17 cellular contexts compared by ENCODE assay signal in the genomic region with DNA sequence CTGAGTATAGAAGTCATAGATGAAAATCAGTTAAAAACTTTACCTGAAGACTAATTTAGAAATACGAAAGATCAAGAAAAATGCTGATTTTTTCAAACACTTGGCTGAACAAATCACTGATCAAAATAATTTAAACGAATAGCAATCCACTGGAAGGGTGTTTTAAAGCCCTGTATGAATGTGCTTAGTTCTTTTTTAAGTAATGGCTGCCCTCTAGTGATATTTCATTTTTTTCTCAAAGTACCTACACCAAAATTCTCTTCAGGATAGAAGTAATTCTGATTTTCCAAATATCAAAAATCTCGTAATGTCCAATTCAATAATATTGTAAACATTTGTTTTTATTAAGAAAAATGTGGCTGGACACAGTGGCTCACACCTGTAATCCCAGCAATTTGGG. TPM values are rescaled to one million over a fixed set of nuclear protein-coding genes. Genes with fewer than 3 reads are reported as not detected.
A peak's percentile ranks its signal among the peaks of the same experiment; 100 is the strongest.
DNase-seq lines count a peak whose midpoint lies in the region; ATAC-seq and TF ChIP-seq lines count a peak whose summit lies in the region.
"Had no signal": no experiment of that assay in that cellular context is flagged by ENCODE, and none has a peak within 500 bp of the region (broad histone marks: within the 10 kb centered on the region; RNA-seq: fewer than 3 reads in every experiment).

No MANE protein-coding gene starts in this region.

- H3K79me2 ChIP-seq in SK-N-SH (ENCODE audit: insufficient read depth) (no peaks in the 10 kb centered on the region), PC-3 (ENCODE audit: low read length) (no peaks in the 10 kb centered on the region), smooth muscle cell (ENCODE audit: low read depth) (no peaks in the 10 kb centered on the region)

- H3K4me2 ChIP-seq in SK-N-SH (no peak overlapping the region), PC-3 (ENCODE audit: low read length) (no peak overlapping the region), smooth muscle cell (no peak overlapping the region)

- H3K4me1 ChIP-seq in SK-N-SH (ENCODE audit: control insufficient read depth in 1 of 2, insufficient read depth in 2 of 2, low read depth in 1 of 2, low read length in 1 of 2) (no peaks in the 10 kb centered on the region; a peak in 1 of 4 replicates), PC-3 (ENCODE audit: insufficient read depth, low read length) (peaks cover 5% of the 10 kb centered on the region; the same call in 1 of the 2 replicates), smooth muscle cell (ENCODE audit: low read depth) (no peaks in the 10 kb centered on the region), adrenal gland (replicated peaks in 1 of 2) (peaks cover 8 to 37% of the 10 kb centered on the region in 2 donors)
- H3K4me1 ChIP-seq: thyroid gland had no signal

- H3K27me3 ChIP-seq in SK-N-SH (ENCODE audit: insufficient read depth) (no peaks in the 10 kb centered on the region), PC-3 (ENCODE audit: low read length) (no peaks in the 10 kb centered on the region), smooth muscle cell (ENCODE audit: low read depth) (no peaks in the 10 kb centered on the region), adrenal gland (no peaks in the 10 kb centered on the region)
- H3K27me3 ChIP-seq: ovary, thyroid gland had no signal

- 29% methylated on average over 3 of the region's 3 CpGs for WGBS in SK-N-SH (ENCODE audit: low lambda C conversion rate)
- WGBS in smooth muscle cell (ENCODE audit: low lambda C conversion rate): 91% methylated on average over 3 of the region's 3 CpGs
- WGBS in adrenal gland, 4 donors: 60 to 72% (median 63%) methylated on average over 3 of the region's 3 CpGs

- no peak for DNase-seq in SK-N-SH
- peak; percentile 2 for DNase-seq in PC-3
- peak; percentile 31 for DNase-seq in fibroblast of pulmonary artery (ENCODE audit: low read depth)
- DNase-seq in smooth muscle cell (lab: John Stamatoyannopoulos, UW; ENCODE audit: unreplicated experiment): no peak
- no peak for DNase-seq in adrenal gland
- DNase-seq in kidney tubule cell (ENCODE audit: low spot score): no peak
- DNase-seq: activated CD8-positive, alpha-beta memory T cell treated with anti-CD3 and anti-CD28 coated beads, Interleukin-2, amount 10 ng/mL, durations not matched to agents 7 days and 5 days; AML-193; mesendoderm; NCI-H1694; NCI-H526 treated with DMSO at 0.1 percent for 48 hours; ovary; SHP77; stimulated activated CD4-positive, alpha-beta T cell treated with anti-CD3 and anti-CD28 coated beads, Interleukin-12 subunit alpha, Interleukin-12 subunit beta, amount 100 ng/mL, for 4 hours; thyroid gland had no signal

- H3K27ac ChIP-seq in SK-N-SH (ENCODE audit: low read depth in 2 of 2, low read length in 1 of 2) (no peak overlapping the region), PC-3 (ENCODE audit: low read length) (no peak overlapping the region), smooth muscle cell (ENCODE audit: low read depth) (no peak overlapping the region), adrenal gland (no peak overlapping the region)
- H3K27ac ChIP-seq: ovary, thyroid gland had no signal

- no peak for TF ChIP-seq POLR2A in adrenal gland (IDR thresholded peaks at IDR 0.05)

- H3F3A ChIP-seq in SK-N-SH (replicated peaks; ENCODE audit: insufficient read depth): no peaks in the 10 kb centered on the region
- no peaks in the 10 kb centered on the region for H3F3A ChIP-seq in PC-3 (ENCODE audit: low read length, unreplicated experiment)
- no peaks in the 10 kb centered on the region for H3F3A ChIP-seq in smooth muscle cell (ENCODE audit: low read depth)

- no TSS peak for BruUV-seq in PC-3 (replicated peaks; lab: Mats Ljungman, UMichigan)

- H3K4me3 ChIP-seq in SK-N-SH (ENCODE audit: low read depth in 2 of 2, low read length in 1 of 2) (no peak overlapping the region), PC-3 (ENCODE audit: low read length) (no peak overlapping the region), fibroblast of pulmonary artery (replicated peaks; ENCODE audit: low read depth, low read length) (no peak overlapping the region), smooth muscle cell (no peak overlapping the region), adrenal gland (no peak overlapping the region)
- H3K4me3 ChIP-seq: ovary, thyroid gland had no signal

- H3K36me3 ChIP-seq in SK-N-SH (replicated peaks in 1 of 2; ENCODE audit: control insufficient read depth in 1 of 2, insufficient read depth in 2 of 2, low read length in 1 of 2) (no peaks in the 10 kb centered on the region), PC-3 (ENCODE audit: low read depth, low read length) (no peaks in the 10 kb centered on the region), smooth muscle cell (ENCODE audit: low read depth) (no peaks in the 10 kb centered on the region), adrenal gland (replicated peaks in 1 of 2) (peaks cover 0 to 15% of the 10 kb centered on the region in 2 donors)
- H3K36me3 ChIP-seq: ovary had no signal

- POLR2A ChIA-PET in SK-N-SH (lab: Yijun Ruan, JAX) (no interaction called here), PC-3 (lab: Charles Lee; ENCODE audit: unreplicated experiment) (no interaction called here)

- TF ChIP-seq RAD21 in SK-N-SH (IDR thresholded peaks at IDR 0.05; ENCODE audit: low read length): no peak

- H3K9me3 ChIP-seq in SK-N-SH: no peaks in the 10 kb centered on the region
- H3K9me3 ChIP-seq in PC-3 (ENCODE audit: low read length): no peaks in the 10 kb centered on the region
- no peaks in the 10 kb centered on the region for H3K9me3 ChIP-seq in smooth muscle cell (replicated peaks; ENCODE audit: low read depth)
- H3K9me3 ChIP-seq in adrenal gland (replicated peaks in 1 of 3): no peaks in the 10 kb centered on the region
- H3K9me3 ChIP-seq: ovary, thyroid gland had no signal

- no peak overlapping the region for H3K9ac ChIP-seq in SK-N-SH
- H3K9ac ChIP-seq in PC-3 (ENCODE audit: low read length): no peak overlapping the region
- H3K9ac ChIP-seq in smooth muscle cell (ENCODE audit: low read depth): no peak overlapping the region

- H4K20me1 ChIP-seq in SK-N-SH (ENCODE audit: insufficient read depth) (no peaks in the 10 kb centered on the region), PC-3 (ENCODE audit: low read length) (no peaks in the 10 kb centered on the region), smooth muscle cell (ENCODE audit: low read depth) (no peaks in the 10 kb centered on the region)

- intact Hi-C loops in PC-3 (cut with micrococcal nuclease): loop anchor here (2.0 kb wide), 1 partner anchor 283 kb away; no protein-coding TSS in a partner anchor
- intact Hi-C loops in adrenal gland (cut with DNase I): no loop called here

- no peaks in the 10 kb centered on the region for H3K9me2 ChIP-seq in SK-N-SH
- no peaks in the 10 kb centered on the region for H3K9me2 ChIP-seq in PC-3 (replicated peaks; ENCODE audit: low read length)

- CTCF ChIA-PET in SK-N-SH (lab: Yijun Ruan, JAX): interaction anchor here (1.0 to 1.5 kb wide), 2 partner anchors 282 to 366 kb away, joined by 3 to 5 read pairs; no protein-coding TSS in a partner anchor
- CTCF ChIA-PET in PC-3 (lab: Charles Lee): no interaction called here

- TF ChIP-seq CTCF in SK-N-SH (IDR thresholded peaks at IDR 0.05) (peak; percentile 37), PC-3 (conservative IDR thresholded peaks at IDR 0.05; ENCODE audit: low read depth, low read length) (peak; percentile 43; the same call in 1 of the 2 replicates), fibroblast of pulmonary artery (IDR thresholded peaks at IDR 0.05; ENCODE audit: low read length, missing control alignments) (no peak), smooth muscle cell (IDR thresholded peaks at IDR 0.05; ENCODE audit: borderline replicate concordance, insufficient read depth, poor library complexity, severe bottlenecking) (peak; percentile 16), adrenal gland (IDR thresholded peaks at IDR 0.05) (no peak)

- ATAC-seq in SK-N-SH treated with all-trans-retinoic acid at 6 μM for 48 hours (no peak), PC-3 (no peak), HG02623 (IDR thresholded peaks at IDR 0.05; ENCODE audit: unreplicated experiment) (no peak)
- ATAC-seq: activated CD8-positive, alpha-beta memory T cell treated with anti-CD3 and anti-CD28 coated beads, Interleukin-2, amount 10 ng/mL, durations not matched to agents 7 days and 5 days had no signal

- H2AFZ ChIP-seq in SK-N-SH (ENCODE audit: low read depth) (no peak overlapping the region), PC-3 (ENCODE audit: low read length) (no peak overlapping the region), smooth muscle cell (ENCODE audit: low read depth) (no peak overlapping the region)

- no peak for TF ChIP-seq EP300 in SK-N-SH (IDR thresholded peaks at IDR 0.05; ENCODE audit: borderline replicate concordance in 1 of 2, low read depth in 1 of 2, low read length in 1 of 2)

TF ChIP-seq in SK-N-SH, 30 proteins besides CTCF, POLR2A, EP300 and RAD21 (continues in another document):
- TF ChIP-seq MXI1 (IDR thresholded peaks at IDR 0.05; ENCODE audit: low read depth, low read length): no peak
- no peak for TF ChIP-seq MEF2A (IDR thresholded peaks at IDR 0.05; ENCODE audit: borderline replicate concordance, low read depth)

TF ChIP-seq in SK-N-SH treated with all-trans-retinoic acid at 6 μM for 48 hours, 23 proteins besides CTCF, POLR2A, EP300 and RAD21 (continues in another document):
- TF ChIP-seq TOX (CRISPR knock-in tag; IDR thresholded peaks at IDR 0.05; ENCODE audit: borderline replicate concordance) (no peak), ESRRG (CRISPR knock-in tag; IDR thresholded peaks at IDR 0.05) (no peak), OSR1 (CRISPR knock-in tag; IDR thresholded peaks at IDR 0.05) (no peak)
- TF ChIP-seq, protein P1, sequence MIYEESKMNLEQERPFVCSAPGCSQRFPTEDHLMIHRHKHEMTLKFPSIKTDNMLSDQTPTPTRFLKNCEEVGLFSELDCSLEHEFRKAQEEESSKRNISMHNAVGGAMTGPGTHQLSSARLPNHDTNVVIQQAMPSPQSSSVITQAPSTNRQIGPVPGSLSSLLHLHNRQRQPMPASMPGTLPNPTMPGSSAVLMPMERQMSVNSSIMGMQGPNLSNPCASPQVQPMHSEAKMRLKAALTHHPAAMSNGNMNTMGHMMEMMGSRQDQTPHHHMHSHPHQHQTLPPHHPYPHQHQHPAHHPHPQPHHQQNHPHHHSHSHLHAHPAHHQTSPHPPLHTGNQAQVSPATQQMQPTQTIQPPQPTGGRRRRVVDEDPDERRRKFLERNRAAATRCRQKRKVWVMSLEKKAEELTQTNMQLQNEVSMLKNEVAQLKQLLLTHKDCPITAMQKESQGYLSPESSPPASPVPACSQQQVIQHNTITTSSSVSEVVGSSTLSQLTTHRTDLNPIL (CRISPR knock-in tag; IDR thresholded peaks at IDR 0.05; ENCODE audit: low read depth): no peak

RNA-seq across cellular contexts. Expression of a gene that starts 32.5 kb away (rescaled TPM):
- 0.58 and 0.75 TPM in 2 replicates for polyA plus RNA-seq in SK-N-SH (2012; rRNA removed)
- polyA plus RNA-seq in SK-N-SH (2012; cell fraction: cytosol; rRNA removed): 0.92 and 1.2 TPM in 2 replicates
- polyA plus RNA-seq in SK-N-SH (2012; cell fraction: nucleus; rRNA removed): 0.46 and 0.62 TPM in 2 replicates
- 3.6 and 7.4 TPM in 2 replicates for total RNA-seq in PC-3 (2014; rRNA removed)
- total RNA-seq in smooth muscle cell: 6.5 and 9.5 TPM in 2 replicates
- 2.0 and 3.6 TPM in 2 replicates for polyA plus RNA-seq in smooth muscle cell
- total RNA-seq in adrenal gland: 100 to 1,000 TPM in 2 of 8 donors, 10 to 100 TPM in 6; 36.2 to 165 (median 65.8) TPM
- polyA plus RNA-seq in adrenal gland: 10 to 100 TPM; 48.3 to 61.4 (median 51.2) TPM

Comparison
In these comparisons a context has a peak if more than half of its experiments do, and no peak if none do; other contexts are left out.
1. DNase-seq: peak in PC-3 (single experiment) and fibroblast of pulmonary artery (single experiment); none in SK-N-SH (single experiment), smooth muscle cell (single experiment), adrenal gland (0 of 7) and kidney tubule cell (single experiment).
2. CTCF ChIP-seq: peak in SK-N-SH (single experiment), PC-3 (single experiment) and smooth muscle cell (single experiment); none in fibroblast of pulmonary artery (single experiment) and adrenal gland (0 of 6).